Comparison of ENCODE assay signal across 11 cellular contexts in the genomic region with DNA sequence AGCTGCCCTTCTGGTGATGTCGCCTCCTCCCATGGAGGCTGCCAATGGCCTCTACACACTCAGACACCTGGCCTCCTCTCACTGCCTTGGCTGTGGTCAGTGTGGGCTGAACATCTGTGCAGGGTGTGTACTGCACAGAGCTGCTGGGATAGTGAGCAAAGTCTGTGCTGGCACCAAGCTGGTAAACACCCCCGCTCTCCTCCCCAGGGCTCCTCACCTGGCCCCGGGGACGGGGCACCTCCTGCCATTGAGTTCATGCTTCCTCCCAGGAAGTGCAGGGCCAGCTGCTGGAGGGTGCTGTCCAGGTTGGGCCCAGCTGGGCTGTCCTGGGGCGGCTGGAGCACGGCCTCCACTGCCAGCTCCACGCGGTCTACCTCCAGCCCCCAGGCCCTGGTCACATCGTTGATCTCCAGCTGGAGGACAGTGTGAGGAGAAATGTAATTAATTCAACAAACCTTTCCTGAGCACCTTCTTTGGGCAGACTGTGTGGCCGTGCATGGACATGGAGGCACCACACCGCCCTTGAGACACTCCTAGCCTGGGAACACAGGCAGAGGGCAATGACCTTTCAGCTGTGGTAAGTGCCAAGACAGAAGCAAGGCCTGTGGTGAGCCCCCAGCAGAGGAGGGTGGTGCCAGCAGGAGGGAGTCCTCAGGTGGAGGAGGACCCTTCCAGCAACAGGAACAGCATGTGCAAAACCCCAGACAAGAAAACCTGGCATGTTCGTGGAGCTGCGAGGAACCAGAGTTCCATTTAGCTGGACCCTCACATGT. TPM values are rescaled to one million over a fixed set of nuclear protein-coding genes. Genes with fewer than 3 reads are reported as not detected.
A peak's percentile ranks its signal among the peaks of the same experiment; 100 is the strongest.
DNase-seq lines count a peak whose midpoint lies in the region; ATAC-seq, FAIRE-seq and TF ChIP-seq lines count a peak whose summit lies in the region.
"Had no signal": no experiment of that assay in that cellular context is flagged by ENCODE, and none has a peak within 500 bp of the region (broad histone marks: within the 10 kb centered on the region; RNA-seq: fewer than 3 reads in every experiment).

No MANE protein-coding gene starts in this region.

- peaks cover 36 to 100% (median 94%) of the 10 kb centered on the region in 12 donors for H3K4me1 ChIP-seq in heart left ventricle

- 79 to 93% (median 81%) methylated on average over 8 to 13 of the region's 13 CpGs for WGBS in heart left ventricle, 4 donors

- no peak for TF ChIP-seq POLR2A in heart left ventricle (IDR thresholded peaks at IDR 0.05)

- peaks cover 17% of the 10 kb centered on the region for H3K4me1 Mint-ChIP-seq in activated T-helper 17 cell treated with anti-CD3 and anti-CD28 coated beads, Interleukin-2, amount 50 U/mL, for 72 hours

- TF ChIP-seq CTCF in heart left ventricle (IDR thresholded peaks at IDR 0.05): no peak

- peak overlapping the region; percentile 17 for H3K27ac Mint-ChIP-seq in activated T-helper 17 cell treated with anti-CD3 and anti-CD28 coated beads, Interleukin-2, amount 50 U/mL, for 72 hours

- no peaks in the 10 kb centered on the region for H3K9me3 ChIP-seq in heart left ventricle

- no peak for DNase-seq in heart left ventricle
- no peak for DNase-seq in cardiac septum (ENCODE audit: low spot score)
- no peak for DNase-seq in left colon
- peak; percentile 53 for DNase-seq in urothelium cell line (ENCODE audit: low spot score)
- DNase-seq: C1 segment of cervical spinal cord, mesendoderm had no signal

- no peak for ATAC-seq in heart left ventricle
- no peak for ATAC-seq in activated T-helper 17 cell treated with anti-CD3 and anti-CD28 coated beads, Interleukin-2, amount 50 U/mL, for 72 hours (replicated peaks)
- peak; percentile 71 for ATAC-seq in left colon
- no peak for ATAC-seq in GM19397 (IDR thresholded peaks at IDR 0.05; ENCODE audit: unreplicated experiment)
- no peak for ATAC-seq in HG03045 (IDR thresholded peaks at IDR 0.05; ENCODE audit: unreplicated experiment)
- no peak for ATAC-seq in HG03457 (IDR thresholded peaks at IDR 0.05; ENCODE audit: unreplicated experiment)

- peaks cover 0 to 33% (median 13%) of the 10 kb centered on the region in 9 donors for H3K36me3 ChIP-seq in heart left ventricle

- no peaks in the 10 kb centered on the region for H3K9me3 Mint-ChIP-seq in activated T-helper 17 cell treated with anti-CD3 and anti-CD28 coated beads, Interleukin-2, amount 50 U/mL, for 72 hours

- H3K4me3 Mint-ChIP-seq in activated T-helper 17 cell treated with anti-CD3 and anti-CD28 coated beads, Interleukin-2, amount 50 U/mL, for 72 hours: no peak overlapping the region

- FAIRE-seq in urothelium cell line (lab: Jason Lieb, UNC): peak; percentile 74

- H3K36me3 Mint-ChIP-seq in activated T-helper 17 cell treated with anti-CD3 and anti-CD28 coated beads, Interleukin-2, amount 50 U/mL, for 72 hours (ENCODE audit: low read depth): no peaks in the 10 kb centered on the region

- H3K4me3 ChIP-seq in heart left ventricle: no peak overlapping the region

- intact Hi-C loops in heart left ventricle (cut with DNase I) (no loop called here), cardiac septum (cut with DNase I) (no loop called here), left colon (cut with DNase I, micrococcal nuclease) (no loop called here)

- H3K27ac ChIP-seq in heart left ventricle: peak overlapping the region; percentile 90 to 99 (median 96)

- H3K27me3 Mint-ChIP-seq in activated T-helper 17 cell treated with anti-CD3 and anti-CD28 coated beads, Interleukin-2, amount 50 U/mL, for 72 hours: no peaks in the 10 kb centered on the region

- no peaks in the 10 kb centered on the region for H3K27me3 ChIP-seq in heart left ventricle

RNA-seq across cellular contexts. Expression of a gene that starts 6.8 kb away (rescaled TPM):
- total RNA-seq in heart left ventricle (10 to 100 TPM; 25.0 to 41.1 (median 27.4) TPM), cardiac septum (32.1 TPM), left colon (10 to 100 TPM; 10.9 to 15.4 TPM)
- 10 to 100 TPM; 27.7 to 38.9 TPM for polyA plus RNA-seq in heart left ventricle
- 1 to 10 TPM; 4.8 to 7.3 TPM for total RNA-seq in activated T-helper 17 cell treated with anti-CD3 and anti-CD28 coated beads, Interleukin-2, amount 50 U/mL, for 72 hours

RNA-seq across cellular contexts. Expression of a gene that starts 9.2 kb away (rescaled TPM):
- total RNA-seq in heart left ventricle: 10 to 100 TPM; 18.4 to 68.7 (median 28.0) TPM
- 10 to 100 TPM; 17.0 to 20.8 TPM for polyA plus RNA-seq in heart left ventricle
- 24.6 TPM for total RNA-seq in cardiac septum
- total RNA-seq in activated T-helper 17 cell treated with anti-CD3 and anti-CD28 coated beads, Interleukin-2, amount 50 U/mL, for 72 hours: 10 to 100 TPM; 67.4 to 74.1 TPM
- 10 to 100 TPM; 26.6 to 28.5 TPM for total RNA-seq in left colon

RNA-seq across cellular contexts. Expression of a gene that starts 59.0 kb away (rescaled TPM):
- total RNA-seq in heart left ventricle (10 to 100 TPM; 20.7 to 79.5 (median 30.4) TPM), cardiac septum (29.1 TPM), left colon (1 to 10 TPM; 2.0 to 2.5 TPM)
- 10 to 100 TPM; 28.8 to 36.1 TPM for polyA plus RNA-seq in heart left ventricle
- 1 to 10 TPM; 3.4 TPM for total RNA-seq in activated T-helper 17 cell treated with anti-CD3 and anti-CD28 coated beads, Interleukin-2, amount 50 U/mL, for 72 hours
- total RNA-seq: OCI-LY7 had no signal
